In the genomic region with DNA sequence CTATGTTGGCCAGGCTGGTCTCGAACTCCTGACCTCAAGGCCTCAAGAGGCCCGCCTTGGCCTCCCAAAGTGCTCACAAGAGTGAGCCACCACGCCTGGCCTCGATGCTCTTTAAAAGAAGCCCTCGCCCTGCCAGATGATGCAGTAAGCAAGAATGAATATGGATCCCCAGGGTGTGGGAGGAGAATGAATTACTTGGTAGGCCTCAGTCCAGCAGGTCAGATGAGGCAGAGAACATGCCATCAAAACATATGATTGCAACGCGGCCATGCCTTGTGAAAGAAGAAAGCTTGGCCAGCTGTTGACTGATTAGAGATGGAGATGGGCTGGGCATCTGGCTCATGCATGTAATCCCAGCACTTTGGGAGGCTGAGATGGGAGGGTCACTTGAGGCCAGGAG, we compare ENCODE assay signal across 20 cellular contexts.
A peak's percentile ranks its signal among the peaks of the same experiment; 100 is the strongest.
DNase-seq lines count a peak whose midpoint lies in the region; TF ChIP-seq lines count a peak whose summit lies in the region.
"Had no signal": no experiment of that assay in that cellular context is flagged by ENCODE, and none has a peak within 500 bp of the region (broad histone marks: within the 10 kb centered on the region; RNA-seq: fewer than 3 reads in every experiment).

No MANE protein-coding gene starts in this region.

- H3K27ac ChIP-seq in left ventricle myocardium inferior (replicated peaks) = peak overlapping the region; percentile 57
- peak overlapping the region; percentile 45 for H3K27ac ChIP-seq in suprapubic skin
- H3K27ac ChIP-seq: lower lobe of right lung, prostate gland had no signal

- no peak for TF ChIP-seq EP300 in suprapubic skin (IDR thresholded peaks at IDR 0.05)

- no peak overlapping the region for H3K4me3 Mint-ChIP-seq in T-helper 2 cell treated with Interferon-gamma antibody and Interleukin-4, amounts not matched to agents 5 μg/mL and 100 μg/mL, for 36 hours

- 59% methylated on average over 7 of the region's 7 CpGs for WGBS in suprapubic skin

- H3K4me1 ChIP-seq in left ventricle myocardium inferior (peaks cover 14% of the 10 kb centered on the region), suprapubic skin (peaks cover 39% of the 10 kb centered on the region)
- H3K4me1 ChIP-seq: prostate gland had no signal

- no peak for TF ChIP-seq POLR2A in erythroblast (IDR thresholded peaks at IDR 0.05; ENCODE audit: low read length)
- TF ChIP-seq POLR2A in suprapubic skin (IDR thresholded peaks at IDR 0.05) = no peak

- no peaks in the 10 kb centered on the region for H3K9me3 ChIP-seq in left ventricle myocardium inferior (replicated peaks)
- no peaks in the 10 kb centered on the region for H3K9me3 ChIP-seq in suprapubic skin
- H3K9me3 ChIP-seq: lower lobe of right lung, prostate gland had no signal

- no peaks in the 10 kb centered on the region for H3K27me3 ChIP-seq in left ventricle myocardium inferior (ENCODE audit: low read depth)
- H3K27me3 ChIP-seq in suprapubic skin = no peaks in the 10 kb centered on the region

- intact Hi-C loops in left ventricle myocardium inferior (cut with micrococcal nuclease) = no loop called here

- peaks cover 8% of the 10 kb centered on the region for H3K9me3 Mint-ChIP-seq in T-helper 2 cell treated with Interferon-gamma antibody and Interleukin-4, amounts not matched to agents 5 μg/mL and 100 μg/mL, for 36 hours

- no peaks in the 10 kb centered on the region for H3K27me3 Mint-ChIP-seq in T-helper 2 cell treated with Interferon-gamma antibody and Interleukin-4, amounts not matched to agents 5 μg/mL and 100 μg/mL, for 36 hours (ENCODE audit: low read depth)
- H3K27me3 Mint-ChIP-seq: naive thymus-derived CD4-positive, alpha-beta T cell had no signal

- H3K4me3 ChIP-seq in left ventricle myocardium inferior = no peak overlapping the region
- H3K4me3 ChIP-seq in suprapubic skin = no peak overlapping the region
- H3K4me3 ChIP-seq: lower lobe of right lung, prostate gland had no signal

- no peak overlapping the region for H3K27ac Mint-ChIP-seq in T-helper 2 cell treated with Interferon-gamma antibody and Interleukin-4, amounts not matched to agents 5 μg/mL and 100 μg/mL, for 36 hours

- peaks cover 2% of the 10 kb centered on the region for H3K36me3 Mint-ChIP-seq in T-helper 2 cell treated with Interferon-gamma antibody and Interleukin-4, amounts not matched to agents 5 μg/mL and 100 μg/mL, for 36 hours (ENCODE audit: low read depth)

- H3K36me3 ChIP-seq in left ventricle myocardium inferior = no peaks in the 10 kb centered on the region
- no peaks in the 10 kb centered on the region for H3K36me3 ChIP-seq in suprapubic skin
- H3K36me3 ChIP-seq: lower lobe of right lung, prostate gland had no signal

- peak; percentile 30 for DNase-seq in LHCN-M2 (ENCODE audit: low read depth)
- DNase-seq in erythroblast (lab: John Stamatoyannopoulos, UW) = peak; percentile 10 to 11
- peak; percentile 43 for DNase-seq in left ventricle myocardium inferior
- peak in 1 of 2 donors; percentile 83 for DNase-seq in suprapubic skin (ENCODE audit: low spot score in 2 of 2)
- no peak for DNase-seq in T-helper 2 cell treated with Interferon-gamma antibody and Interleukin-4, amounts not matched to agents 5 μg/mL and 100 μg/mL, for 36 hours (ENCODE audit: low spot score)
- DNase-seq in SIG-M5 (lab: John Stamatoyannopoulos, UW) = no peak
- no peak for DNase-seq in NCI-H187 (lab: John Stamatoyannopoulos, UW)
- no peak for DNase-seq in GM10266 (ENCODE audit: extremely low spot score)
- DNase-seq: activated naive CD4-positive, alpha-beta T cell treated with anti-CD3 and anti-CD28 coated beads, Interleukin-2, amount 50 U/mL, for 16 hours; activated T-cell treated with anti-CD3 and anti-CD28 coated beads for 4 hours; Calu3; GF-D8; lower lobe of right lung; MV-4-11; naive thymus-derived CD4-positive, alpha-beta T cell; NCI-H2081; NCI-H524; OCI-M1; T-helper 9 cell had no signal

- peaks cover 14% of the 10 kb centered on the region for H3K4me1 Mint-ChIP-seq in T-helper 2 cell treated with Interferon-gamma antibody and Interleukin-4, amounts not matched to agents 5 μg/mL and 100 μg/mL, for 36 hours (ENCODE audit: low read depth)

- TF ChIP-seq CTCF in left ventricle myocardium inferior (IDR thresholded peaks at IDR 0.05; ENCODE audit: borderline replicate concordance) (no peak), suprapubic skin (IDR thresholded peaks at IDR 0.05) (no peak), GM10266 (IDR thresholded peaks at IDR 0.05; ENCODE audit: control insufficient read depth, insufficient read depth, low read depth, missing control alignments) (no peak)

Comparison
In these comparisons a context has a peak if more than half of its experiments do, and no peak if none do; other contexts are left out.
1. DNase-seq: peak in LHCN-M2 (single experiment), erythroblast (2 of 2) and left ventricle myocardium inferior (single experiment); none in T-helper 2 cell treated with Interferon-gamma antibody and Interleukin-4, amounts not matched to agents 5 μg/mL and 100 μg/mL, for 36 hours (single experiment), SIG-M5 (single experiment), NCI-H187 (0 of 2) and GM10266 (single experiment).